Comparison of ENCODE assay signal across 8 cellular contexts in the genomic region with DNA sequence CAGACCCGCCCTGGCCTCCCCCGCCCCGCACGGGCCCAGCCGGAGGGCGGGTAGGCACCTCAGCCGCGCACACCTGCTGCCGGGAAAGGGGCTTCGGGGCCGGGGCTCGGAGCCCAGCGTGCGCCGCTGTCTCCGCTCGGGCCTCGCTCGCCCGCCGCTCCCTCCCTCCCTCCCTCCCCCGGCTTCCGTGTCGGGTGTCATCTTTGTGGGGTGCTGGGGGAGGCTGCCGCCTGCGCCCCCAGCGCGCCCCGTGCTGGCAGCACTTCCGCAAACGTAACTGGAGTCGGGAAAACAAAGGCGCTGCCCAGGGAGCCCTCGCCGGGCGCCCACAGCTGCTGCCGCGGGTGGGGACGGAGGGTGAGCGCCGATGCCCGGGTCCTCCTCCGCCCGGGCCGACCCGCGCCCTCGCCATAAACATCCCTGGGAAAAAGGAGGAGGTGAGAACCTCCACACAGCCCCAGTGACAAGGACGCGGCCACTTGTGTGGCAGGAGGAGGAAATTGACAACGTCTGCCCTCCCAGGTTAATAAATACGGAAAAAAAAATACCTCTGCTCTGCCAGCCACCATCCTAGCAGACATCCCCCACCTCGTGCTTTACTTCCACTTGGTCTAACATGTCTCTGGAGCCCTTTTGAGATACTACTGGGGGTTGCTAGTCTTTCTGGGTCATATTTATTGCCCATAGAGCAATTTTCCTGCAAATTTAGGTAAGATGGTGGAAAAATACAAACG. TPM values are rescaled to one million over a fixed set of nuclear protein-coding genes. Genes with fewer than 3 reads are reported as not detected.
DNase-seq lines count a peak whose midpoint lies in the region; ATAC-seq and TF ChIP-seq lines count a peak whose summit lies in the region.

No MANE protein-coding gene starts in this region.

- TF ChIP-seq CTCF in right lobe of liver (IDR thresholded peaks at IDR 0.05): no peak

- 10% methylated on average over 3 of the region's 54 CpGs for WGBS in right lobe of liver (ENCODE audit: insufficient coverage, low coverage, low lambda C conversion rate, missing lambda C conversion rate)

- peak; percentile 64 for ATAC-seq in HG02763 (IDR thresholded peaks at IDR 0.05; ENCODE audit: unreplicated experiment)
- ATAC-seq in right lobe of liver: peak; percentile 50 to 66 (median 64)

- H3K9me3 ChIP-seq in right lobe of liver: no peaks in the 10 kb centered on the region

- no peaks in the 10 kb centered on the region for H3K36me3 ChIP-seq in right lobe of liver

- peaks cover 0 to 8% (median 0%) of the 10 kb centered on the region in 4 donors for H3K4me1 ChIP-seq in right lobe of liver

- peak; percentile 31 for TF ChIP-seq POLR2A in right lobe of liver (IDR thresholded peaks at IDR 0.05)

- H3K27me3 ChIP-seq in right lobe of liver: no peaks in the 10 kb centered on the region

- H3K27ac ChIP-seq in cingulate gyrus (ENCODE audit: low read depth, low read length) (peak overlapping the region; percentile 97), right lobe of liver (peak overlapping the region; percentile 11 to 57 (median 24))

- DNase-seq in NCI-H1694 treated with DMSO at 0.1 percent for 48 hours (lab: John Stamatoyannopoulos, UW): peak; percentile 29
- no peak for DNase-seq in NCI-H1694 (lab: John Stamatoyannopoulos, UW)
- DNase-seq in NCI-H1417 (lab: John Stamatoyannopoulos, UW): peak; percentile 44 to 88 (median 88)
- peak; percentile 42 for DNase-seq in activated CD4-positive, CD25-positive, alpha-beta regulatory T cell treated with anti-CD3 and anti-CD28 coated beads, Interleukin-2, amount 50 U/mL, for 16 hours (ENCODE audit: low read depth, low spot score)
- DNase-seq in right lobe of liver: peak; percentile 52 to 65 (median 54)
- peak; percentile 68 for DNase-seq in stimulated activated CD4-positive, alpha-beta T cell treated with anti-CD3 and anti-CD28 coated beads, Interleukin-4, amount 100 ng/mL, for 24 hours

- H3K4me3 ChIP-seq in right lobe of liver: peak overlapping the region; percentile 56 to 76 (median 62)

- intact Hi-C loops in right lobe of liver (cut with DNase I): no loop called here

RNA-seq across cellular contexts. Expression of a gene that starts 0.6 kb away (rescaled TPM):
- total RNA-seq in right lobe of liver: 10 to 100 TPM in 1 of 6 experiments, 1 to 10 TPM in 5; 1.5 to 14.8 (median 4.1) TPM
